Comparison of ENCODE assay signal across 8 cellular contexts in genomic region chr7:148964510-148965267, GRCh38.
A peak's percentile ranks its signal among the peaks of the same experiment; 100 is the strongest.
DNase-seq lines count a peak whose midpoint lies in the region; ATAC-seq, FAIRE-seq and TF ChIP-seq lines count a peak whose summit lies in the region.

No MANE protein-coding gene starts in this region.

- no peak for FAIRE-seq in astrocyte (lab: Jason Lieb, UNC)

- H3K4me3 ChIP-seq in astrocyte (ENCODE audit: insufficient read depth, low read depth, low read length) (no peak overlapping the region), muscle layer of duodenum (ENCODE audit: low read depth in 1 of 2, low read length in 2 of 2) (peak overlapping the region; percentile 86 to 91)

- H3K36me3 ChIP-seq in astrocyte (ENCODE audit: insufficient read depth, low read length) (no peaks in the 10 kb centered on the region), muscle layer of duodenum (ENCODE audit: control insufficient read depth in 1 of 2, insufficient read depth in 2 of 2, low read length in 2 of 2) (no peaks in the 10 kb centered on the region)

- H3K4me3 Mint-ChIP-seq in stimulated activated naive CD8-positive, alpha-beta T cell treated with anti-CD3 and anti-CD28 coated beads, Interleukin-15, Interleukin-2, amounts not matched to agents 100 ng/mL and 50 ng/mL, for 24 hours = peak overlapping the region; percentile 47
- H3K4me3 Mint-ChIP-seq in astrocyte (ENCODE audit: unreplicated experiment) = no peak overlapping the region

- H3K9me3 ChIP-seq in astrocyte (ENCODE audit: insufficient read depth, low read depth, low read length) (no peaks in the 10 kb centered on the region), muscle layer of duodenum (ENCODE audit: control insufficient read depth in 1 of 2, low read length in 2 of 2) (no peaks in the 10 kb centered on the region)

- H3K27me3 ChIP-seq in astrocyte (ENCODE audit: insufficient read depth, low read length) (no peaks in the 10 kb centered on the region), muscle layer of duodenum (ENCODE audit: low read depth, low read length) (no peaks in the 10 kb centered on the region)

- no peak for DNase-seq in stimulated activated naive CD8-positive, alpha-beta T cell treated with anti-CD3 and anti-CD28 coated beads, Interleukin-15, Interleukin-2, amounts not matched to agents 100 U/mL and 50 U/mL, for 24 hours
- DNase-seq in astrocyte (ENCODE audit: low read depth) = no peak
- DNase-seq in activated effector memory CD4-positive, alpha-beta T cell treated with Interleukin-2 at 50 U/mL for 16 hours = no peak
- DNase-seq in NCI-H226 = no peak
- no peak for DNase-seq in SIG-M5 (lab: John Stamatoyannopoulos, UW)
- no peak for DNase-seq in sciatic nerve (ENCODE audit: low spot score)

- no peak overlapping the region for H3K27ac Mint-ChIP-seq in stimulated activated naive CD8-positive, alpha-beta T cell treated with anti-CD3 and anti-CD28 coated beads, Interleukin-15, Interleukin-2, amounts not matched to agents 100 ng/mL and 50 ng/mL, for 24 hours
- no peak overlapping the region for H3K27ac Mint-ChIP-seq in astrocyte (ENCODE audit: unreplicated experiment)

- no peaks in the 10 kb centered on the region for H4K20me1 ChIP-seq in astrocyte (ENCODE audit: insufficient read depth, low read length)

- intact Hi-C loops in sciatic nerve (cut with DNase I) = loop anchor here (5.0 to 10.0 kb wide), 3 partner anchors 80 to 460 kb away; partner anchors contain the start of gene EZH2

- peaks cover 10% of the 10 kb centered on the region for H3K4me1 ChIP-seq in astrocyte (ENCODE audit: insufficient read depth, low read length)
- H3K4me1 ChIP-seq in muscle layer of duodenum (ENCODE audit: control insufficient read depth in 1 of 2, insufficient read depth in 2 of 2, low read length in 2 of 2) = peaks cover 0 to 20% of the 10 kb centered on the region in 2 donors

- no peaks in the 10 kb centered on the region for H3K79me2 ChIP-seq in astrocyte (ENCODE audit: insufficient read depth, low read length)

- peak overlapping the region; percentile 76 for H2AFZ ChIP-seq in astrocyte (ENCODE audit: low read depth, low read length)

- TF ChIP-seq CTCF in astrocyte (IDR thresholded peaks at IDR 0.05; ENCODE audit: insufficient read depth, low read depth, low read length) = no peak

- H3K9ac ChIP-seq in astrocyte (ENCODE audit: low read length) = peak overlapping the region; percentile 74

- no peaks in the 10 kb centered on the region for H3K36me3 Mint-ChIP-seq in stimulated activated naive CD8-positive, alpha-beta T cell treated with anti-CD3 and anti-CD28 coated beads, Interleukin-15, Interleukin-2, amounts not matched to agents 100 ng/mL and 50 ng/mL, for 24 hours (ENCODE audit: low read depth)
- no peaks in the 10 kb centered on the region for H3K36me3 Mint-ChIP-seq in astrocyte (ENCODE audit: low read depth, unreplicated experiment)

- H3K4me1 Mint-ChIP-seq in stimulated activated naive CD8-positive, alpha-beta T cell treated with anti-CD3 and anti-CD28 coated beads, Interleukin-15, Interleukin-2, amounts not matched to agents 100 ng/mL and 50 ng/mL, for 24 hours (ENCODE audit: low read depth) = peaks cover 24% of the 10 kb centered on the region
- H3K4me1 Mint-ChIP-seq in astrocyte (ENCODE audit: low read depth, unreplicated experiment) = peaks cover 3% of the 10 kb centered on the region

- no peaks in the 10 kb centered on the region for H3K9me3 Mint-ChIP-seq in stimulated activated naive CD8-positive, alpha-beta T cell treated with anti-CD3 and anti-CD28 coated beads, Interleukin-15, Interleukin-2, amounts not matched to agents 100 ng/mL and 50 ng/mL, for 24 hours
- H3K9me3 Mint-ChIP-seq in astrocyte (ENCODE audit: unreplicated experiment) = no peaks in the 10 kb centered on the region

- H3K27ac ChIP-seq in astrocyte (ENCODE audit: low read depth, low read length) (no peak overlapping the region), muscle layer of duodenum (ENCODE audit: low read length) (peak overlapping the region; percentile 49)

- H3K4me2 ChIP-seq in astrocyte (ENCODE audit: low read length) = peak overlapping the region; percentile 84

- no peak for ATAC-seq in stimulated activated naive CD8-positive, alpha-beta T cell treated with anti-CD3 and anti-CD28 coated beads, Interleukin-15, Interleukin-2, amounts not matched to agents 100 U/mL and 50 U/mL, for 24 hours
- ATAC-seq in sciatic nerve = no peak

- no peaks in the 10 kb centered on the region for H3K27me3 Mint-ChIP-seq in stimulated activated naive CD8-positive, alpha-beta T cell treated with anti-CD3 and anti-CD28 coated beads, Interleukin-15, Interleukin-2, amounts not matched to agents 100 ng/mL and 50 ng/mL, for 24 hours
- peaks cover 2% of the 10 kb centered on the region for H3K27me3 Mint-ChIP-seq in astrocyte (ENCODE audit: low read depth, unreplicated experiment)
